ENCODE assay signal across 20 cellular contexts in the genomic region with DNA sequence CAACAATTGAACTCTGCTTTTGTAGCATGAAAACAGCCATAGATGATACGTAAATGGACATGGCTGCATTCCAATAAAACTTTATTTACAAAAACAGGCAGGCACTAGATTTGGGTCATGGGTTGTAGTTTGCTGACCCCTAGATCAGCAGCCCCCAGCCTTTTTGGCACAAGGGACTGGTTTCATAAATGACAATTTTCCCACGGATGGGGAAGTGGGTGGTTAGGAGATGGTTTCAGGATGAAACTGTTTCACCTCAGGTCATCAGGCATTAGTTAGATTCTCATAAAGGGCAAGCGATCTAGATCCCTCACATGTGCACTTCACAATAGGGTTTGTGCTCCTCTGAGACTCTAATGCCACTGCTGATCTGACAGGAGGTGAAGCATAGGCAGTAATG.
"Had no signal": no experiment of that assay in that cellular context is flagged by ENCODE, and none has a peak within 500 bp of the region (broad histone marks: within the 10 kb centered on the region; RNA-seq: fewer than 3 reads in every experiment).

No MANE protein-coding gene starts in this region.

- H3K4me2 ChIP-seq: PC-9 had no signal

- H3K27ac Mint-ChIP-seq: activated CD8-positive, alpha-beta T cell treated with anti-CD3 and anti-CD28 coated beads, Interleukin-2, amount 10 ng/mL, durations not matched to agents 7 days and 5 days; activated naive CD8-positive, alpha-beta T cell treated with anti-CD3 and anti-CD28 coated beads, Interleukin-2, amount 10 ng/mL, durations not matched to agents 7 days and 5 days; T-helper 1 cell treated with Interleukin-12 subunit alpha and Interleukin-12 subunit beta and Interleukin-4 antibody, amounts not matched to agents 30 μg/mL and 1 μg/mL, for 36 hours; WTC11 had no signal

- H3K27ac ChIP-seq: adrenal gland, PC-9 had no signal

- ATAC-seq: activated CD8-positive, alpha-beta T cell treated with anti-CD3 and anti-CD28 coated beads, Interleukin-2, amount 10 ng/mL, durations not matched to agents 7 days and 5 days; WTC11 had no signal

- H3K36me3 Mint-ChIP-seq: activated naive CD8-positive, alpha-beta T cell treated with anti-CD3 and anti-CD28 coated beads, Interleukin-2, amount 10 ng/mL, durations not matched to agents 7 days and 5 days; WTC11 had no signal

- H2AFZ ChIP-seq: PC-9 had no signal

- H3K4me1 ChIP-seq: adrenal gland had no signal

- DNase-seq: activated CD4-positive, alpha-beta T cell treated with anti-CD3 and anti-CD28 coated beads for 48 hours; activated CD4-positive, alpha-beta T cell treated with anti-CD3 and anti-CD28 coated beads, Interleukin-2, amount 50 U/mL, for 4 hours; activated CD4-positive, CD25-positive, alpha-beta regulatory T cell treated with anti-CD3 and anti-CD28 coated beads, Interleukin-2, amount 50 U/mL, for 72 hours; activated CD8-positive, alpha-beta memory T cell treated with anti-CD3 and anti-CD28 coated beads, Interleukin-2, amount 50 U/mL, for 48 hours; activated CD8-positive, alpha-beta T cell treated with anti-CD3 and anti-CD28 coated beads, Interleukin-2, amount 10 ng/mL, durations not matched to agents 7 days and 5 days; activated naive CD4-positive, alpha-beta T cell treated with anti-CD3 and anti-CD28 coated beads, Interleukin-2, amount 50 U/mL, for 16 hours; activated naive CD8-positive, alpha-beta T cell treated with anti-CD3 and anti-CD28 coated beads, Interleukin-2, amount 10 ng/mL, durations not matched to agents 7 days and 5 days; activated T-cell treated with anti-CD3 and anti-CD28 coated beads, Interleukin-2, amount 50 U/mL, for 1 hour; adrenal gland; anterior cingulate cortex; NCI-H1105 treated with DMSO at 0.1 percent for 48 hours; NCI-H1436 treated with DMSO at 0.1 percent for 48 hours; NCI-H187; NCI-H2081; NCI-H446; NCI-H524; PC-9; SHP77 treated with DMSO at 0.1 percent for 48 hours had no signal

- H3K4me3 ChIP-seq: adrenal gland, PC-9 had no signal

- H3K36me3 ChIP-seq: adrenal gland had no signal

- H3K9me3 ChIP-seq: adrenal gland had no signal

- H3K4me3 Mint-ChIP-seq: activated CD8-positive, alpha-beta T cell treated with anti-CD3 and anti-CD28 coated beads, Interleukin-2, amount 10 ng/mL, durations not matched to agents 7 days and 5 days; activated naive CD8-positive, alpha-beta T cell treated with anti-CD3 and anti-CD28 coated beads, Interleukin-2, amount 10 ng/mL, durations not matched to agents 7 days and 5 days; T-helper 1 cell treated with Interleukin-12 subunit alpha and Interleukin-12 subunit beta and Interleukin-4 antibody, amounts not matched to agents 30 μg/mL and 1 μg/mL, for 36 hours; WTC11 had no signal

- H3K4me1 Mint-ChIP-seq: activated naive CD8-positive, alpha-beta T cell treated with anti-CD3 and anti-CD28 coated beads, Interleukin-2, amount 10 ng/mL, durations not matched to agents 7 days and 5 days had no signal

- H3K9me3 Mint-ChIP-seq: activated naive CD8-positive, alpha-beta T cell treated with anti-CD3 and anti-CD28 coated beads, Interleukin-2, amount 10 ng/mL, durations not matched to agents 7 days and 5 days; T-helper 1 cell treated with Interleukin-12 subunit alpha and Interleukin-12 subunit beta and Interleukin-4 antibody, amounts not matched to agents 30 μg/mL and 1 μg/mL, for 36 hours; WTC11 had no signal

- H3K27me3 ChIP-seq: adrenal gland had no signal
